31 cellular contexts compared by ENCODE assay signal in genomic region chr2:7653617-7654016, GRCh38.
"Had no signal": no experiment of that assay in that cellular context is flagged by ENCODE, and none has a peak within 500 bp of the region (broad histone marks: within the 10 kb centered on the region; RNA-seq: fewer than 3 reads in every experiment).

No MANE protein-coding gene starts in this region.

- H3K27ac ChIP-seq: neural progenitor cell, ovary, parathyroid adenoma, psoas muscle, right lobe of liver, sigmoid colon, spleen, suprapubic skin, testis, tibial artery, transverse colon, upper lobe of right lung, uterus had no signal

- H3K9me3 ChIP-seq: ovary, psoas muscle, right lobe of liver, suprapubic skin, testis, upper lobe of right lung, uterus had no signal

- H3K4me1 Mint-ChIP-seq: nephron; stimulated activated memory B cell treated with anti-CD40 and anti-IgM and Interleukin-4, amounts not matched to agents 10 μg/mL and 1 μg/mL and 100 μg/mL, for 72 hours had no signal

- H3K36me3 ChIP-seq: neural progenitor cell, ovary, right lobe of liver, sigmoid colon, spleen, suprapubic skin, tibial artery, transverse colon, upper lobe of right lung, uterus had no signal

- H3K4me3 Mint-ChIP-seq: natural killer cell; nephron; neural progenitor cell; stimulated activated memory B cell treated with anti-CD40 and anti-IgM and Interleukin-4, amounts not matched to agents 10 μg/mL and 1 μg/mL and 100 μg/mL, for 72 hours; stimulated activated naive CD8-positive, alpha-beta T cell treated with anti-CD3 and anti-CD28 coated beads, Interleukin-15, amount 100 ng/mL, for 72 hours; type B pancreatic cell had no signal

- H3K27me3 Mint-ChIP-seq: progenitor cell of endocrine pancreas; stimulated activated naive CD8-positive, alpha-beta T cell treated with anti-CD3 and anti-CD28 coated beads, Interleukin-15, amount 100 ng/mL, for 72 hours; type B pancreatic cell had no signal

- H3K36me3 Mint-ChIP-seq: natural killer cell; neural progenitor cell; stimulated activated memory B cell treated with anti-CD40 and anti-IgM and Interleukin-4, amounts not matched to agents 10 μg/mL and 1 μg/mL and 100 μg/mL, for 72 hours; type B pancreatic cell had no signal

- ATAC-seq: natural killer cell; psoas muscle; right cardiac atrium; right lobe of liver; stimulated activated memory B cell treated with anti-CD40 and anti-IgM and Interleukin-4, amounts not matched to agents 10 μg/mL and 1 μg/mL and 100 μg/mL, for 72 hours; stimulated activated naive CD8-positive, alpha-beta T cell treated with anti-CD3 and anti-CD28 coated beads, Interleukin-15, amount 100 ng/mL, for 72 hours; stimulated activated naive CD8-positive, alpha-beta T cell treated with anti-CD3 and anti-CD28 coated beads, Interleukin-15, Interleukin-2, amounts not matched to agents 100 U/mL and 50 U/mL, for 24 hours; upper lobe of right lung had no signal

- H3K9me3 Mint-ChIP-seq: natural killer cell had no signal

- H3K4me3 ChIP-seq: neural progenitor cell, ovary, psoas muscle, right lobe of liver, sigmoid colon, smooth muscle cell, spleen, suprapubic skin, testis, tibial artery, transverse colon, upper lobe of right lung, uterus had no signal

- DNase-seq: natural killer cell; occipital lobe; ovary; posterior cingulate gyrus; psoas muscle; right cardiac atrium; right lobe of liver; sigmoid colon; spleen; stimulated activated CD4-positive, alpha-beta T cell treated with anti-CD3 and anti-CD28 coated beads, Interleukin-12 subunit alpha, Interleukin-12 subunit beta, amount 100 ng/mL, for 4 hours; stimulated activated CD4-positive, alpha-beta T cell treated with anti-CD3 and anti-CD28 coated beads, Interleukin-1b, Interleukin-23, amount 100 ng/mL, for 48 hours; stimulated activated CD4-positive, alpha-beta T cell treated with anti-CD3 and anti-CD28 coated beads, Interleukin-4, amount 100 ng/mL, for 1 hour; stimulated activated CD4-positive, alpha-beta T cell treated with anti-CD3 and anti-CD28 coated beads, Interleukin-4, amount 100 ng/mL, for 4 hours; stimulated activated CD8-positive, alpha-beta memory T cell treated with anti-CD3 and anti-CD28 coated beads, Interleukin-4, amount 100 ng/mL, for 48 hours; stimulated activated naive CD4-positive, alpha-beta T cell; stimulated activated naive CD8-positive, alpha-beta T cell treated with anti-CD3 and anti-CD28 coated beads, Interleukin-15, amount 100 ng/mL, for 72 hours; stimulated activated naive CD8-positive, alpha-beta T cell treated with anti-CD3 and anti-CD28 coated beads, Interleukin-15, Interleukin-2, amounts not matched to agents 100 U/mL and 50 U/mL, for 24 hours; substantia nigra; testis; tibial artery; transverse colon; upper lobe of right lung; uterus had no signal

- H3K27me3 ChIP-seq: neural progenitor cell, ovary, right lobe of liver, sigmoid colon, suprapubic skin, testis, tibial artery, transverse colon, upper lobe of right lung, uterus had no signal

- H3K4me1 ChIP-seq: neural progenitor cell, parathyroid adenoma, psoas muscle, right lobe of liver, sigmoid colon, spleen, suprapubic skin, testis, tibial artery, transverse colon, upper lobe of right lung, uterus had no signal
